Comparison of ENCODE assay signal across 8 cellular contexts in genomic region chr6:32113386-32114352, GRCh38. TPM values are rescaled to one million over a fixed set of nuclear protein-coding genes. Genes with fewer than 3 reads are reported as not detected.
DNase-seq lines count a peak whose midpoint lies in the region; ATAC-seq and TF ChIP-seq lines count a peak whose summit lies in the region.

No MANE protein-coding gene starts in this region.

- no peaks in the 10 kb centered on the region for H3K9me3 Mint-ChIP-seq in CD8-positive, alpha-beta memory T cell
- H3K9me3 Mint-ChIP-seq in natural killer cell, result no peaks in the 10 kb centered on the region

- H3K4me1 Mint-ChIP-seq in CD8-positive, alpha-beta memory T cell, result peaks cover 7 to 16% (median 10%) of the 10 kb centered on the region in 3 donors
- H3K4me1 Mint-ChIP-seq in T-helper 17 cell (peaks cover 26% of the 10 kb centered on the region), natural killer cell (peaks cover 5 to 27% of the 10 kb centered on the region in 2 donors)

- DNase-seq in CD8-positive, alpha-beta memory T cell, result no peak
- DNase-seq in T-helper 17 cell, result no peak
- DNase-seq in fibroblast of the aortic adventitia (ENCODE audit: low read depth), result peak; percentile 99
- DNase-seq in natural killer cell, result no peak
- no peak for DNase-seq in NCI-H2171 (lab: John Stamatoyannopoulos, UW)
- no peak for DNase-seq in NK-92 treated with Interleukin-12 subunit alpha and Interleukin-12 subunit beta, amount 100 ng/mL, for 24 hours (lab: John Stamatoyannopoulos, UW)

- no peak overlapping the region for H3K4me3 Mint-ChIP-seq in CD8-positive, alpha-beta memory T cell
- H3K4me3 Mint-ChIP-seq in T-helper 17 cell, result no peak overlapping the region
- H3K4me3 Mint-ChIP-seq in natural killer cell, result no peak overlapping the region

- no peak overlapping the region for H3K27ac ChIP-seq in CD8-positive, alpha-beta memory T cell (ENCODE audit: low read depth, low read length)

- TF ChIP-seq CTCF in fibroblast of the aortic adventitia (IDR thresholded peaks at IDR 0.05; ENCODE audit: insufficient read depth, low read length) (peak; percentile 81), natural killer cell (IDR thresholded peaks at IDR 0.05) (no peak)

- H3K9me3 ChIP-seq in CD8-positive, alpha-beta memory T cell (ENCODE audit: low read length), result no peaks in the 10 kb centered on the region
- no peaks in the 10 kb centered on the region for H3K9me3 ChIP-seq in T-helper 17 cell (ENCODE audit: control insufficient read depth, low read length, poor library complexity, severe bottlenecking)

- ATAC-seq in T-helper 17 cell (no peak), natural killer cell (no peak), HG02870 (IDR thresholded peaks at IDR 0.05; ENCODE audit: unreplicated experiment) (no peak), GM19035 (IDR thresholded peaks at IDR 0.05; ENCODE audit: unreplicated experiment) (no peak)

- H3K36me3 ChIP-seq in CD8-positive, alpha-beta memory T cell (ENCODE audit: insufficient read depth, low read length), result peaks cover 29% of the 10 kb centered on the region

- POLR2A ChIA-PET in CD8-positive, alpha-beta memory T cell (lab: Charles Lee), result interaction anchor here (1.0 to 1.4 kb wide), 2 partner anchors 14 to 16 kb away, joined by 3 read pairs; partner anchors contain the start of genes ATF6B and FKBPL

- H3K4me1 ChIP-seq in CD8-positive, alpha-beta memory T cell (ENCODE audit: insufficient read depth, low read length), result peaks cover 10% of the 10 kb centered on the region

- no peak overlapping the region for H3K4me3 ChIP-seq in CD8-positive, alpha-beta memory T cell (ENCODE audit: low read length)
- no peak overlapping the region for H3K4me3 ChIP-seq in fibroblast of the aortic adventitia (ENCODE audit: low read depth, low read length)

- H3K27me3 ChIP-seq in CD8-positive, alpha-beta memory T cell (ENCODE audit: insufficient read depth, low read length, poor library complexity, severe bottlenecking), result no peaks in the 10 kb centered on the region

- peaks cover 0 to 50% (median 6%) of the 10 kb centered on the region in 3 donors for H3K36me3 Mint-ChIP-seq in CD8-positive, alpha-beta memory T cell
- H3K36me3 Mint-ChIP-seq in T-helper 17 cell (ENCODE audit: low read depth) (peaks cover 4% of the 10 kb centered on the region), natural killer cell (no peaks in the 10 kb centered on the region)

- CTCF ChIA-PET in CD8-positive, alpha-beta memory T cell (lab: Charles Lee), result no interaction called here

- intact Hi-C loops in natural killer cell (cut with micrococcal nuclease), result no loop called here

- peaks cover 2 to 3% of the 10 kb centered on the region in 2 donors for H3K27me3 Mint-ChIP-seq in CD8-positive, alpha-beta memory T cell
- H3K27me3 Mint-ChIP-seq in T-helper 17 cell (peaks cover 5% of the 10 kb centered on the region), natural killer cell (ENCODE audit: low read depth in 2 of 2) (peaks cover 4% of the 10 kb centered on the region in 2 donors)

- H3K27ac Mint-ChIP-seq in CD8-positive, alpha-beta memory T cell, result peak overlapping the region in 6 of 8 donors; percentile 32 to 67 (median 55)
- H3K27ac Mint-ChIP-seq in T-helper 17 cell, result peak overlapping the region; percentile 87
- peak overlapping the region; percentile 4 to 48 for H3K27ac Mint-ChIP-seq in natural killer cell

RNA-seq across cellular contexts. Expression of gene TNXB, which starts 4.5 kb away (rescaled TPM):
- total RNA-seq in CD8-positive, alpha-beta memory T cell, result 1 to 10 TPM; 2.5 to 4.9 TPM
- not detected for polyA plus RNA-seq in CD8-positive, alpha-beta memory T cell
- total RNA-seq in T-helper 17 cell (10 to 100 TPM in 1 of 2 donors, 1 to 10 TPM in 1; 7.3 to 11.4 TPM), fibroblast of the aortic adventitia (ENCODE audit: low replicate concordance) (54.0 and 315 TPM in 2 replicates), natural killer cell (10 to 100 TPM; 11.7 to 15.2 (median 13.5) TPM)

RNA-seq across cellular contexts. Expression of gene ATF6B, which starts 14.4 kb away (rescaled TPM):
- 10 to 100 TPM; 72.5 to 74.4 TPM for total RNA-seq in CD8-positive, alpha-beta memory T cell
- polyA plus RNA-seq in CD8-positive, alpha-beta memory T cell, result 20.7 TPM
- total RNA-seq in T-helper 17 cell, result 100 to 1,000 TPM; 107 to 117 TPM
- total RNA-seq in fibroblast of the aortic adventitia (ENCODE audit: low replicate concordance), result 23.8 and 40.6 TPM in 2 replicates
- 100 to 1,000 TPM; 157 to 187 (median 178) TPM for total RNA-seq in natural killer cell

RNA-seq across cellular contexts. Expression of gene FKBPL, which starts 16.4 kb away (rescaled TPM):
- 1 to 10 TPM; 6.8 to 8.1 TPM for total RNA-seq in CD8-positive, alpha-beta memory T cell
- polyA plus RNA-seq in CD8-positive, alpha-beta memory T cell, result 2.3 TPM
- total RNA-seq in T-helper 17 cell (1 to 10 TPM; 1.5 to 1.6 TPM), fibroblast of the aortic adventitia (ENCODE audit: low replicate concordance) (5.6 and 7.9 TPM in 2 replicates), natural killer cell (1 to 10 TPM; 1.8 to 3.2 (median 2.4) TPM)

RNA-seq across cellular contexts. Expression of gene PRRT1, which starts 38.1 kb away (rescaled TPM):
- under 1 TPM; 0.35 to 0.55 TPM for total RNA-seq in CD8-positive, alpha-beta memory T cell
- 0.72 TPM for polyA plus RNA-seq in CD8-positive, alpha-beta memory T cell
- total RNA-seq in T-helper 17 cell, result under 1 TPM; 0.35 to 0.50 TPM
- total RNA-seq in fibroblast of the aortic adventitia (ENCODE audit: low replicate concordance), result 0.41 and 0.54 TPM in 2 replicates
- total RNA-seq in natural killer cell, result under 1 TPM; 0.38 to 0.63 (median 0.54) TPM

RNA-seq across cellular contexts. Expression of gene PPT2, which starts 40.3 kb away (rescaled TPM):
- 10 to 100 TPM; 18.8 to 19.0 TPM for total RNA-seq in CD8-positive, alpha-beta memory T cell
- 10.0 TPM for polyA plus RNA-seq in CD8-positive, alpha-beta memory T cell
- total RNA-seq in T-helper 17 cell (1 to 10 TPM; 8.1 to 9.2 TPM), fibroblast of the aortic adventitia (ENCODE audit: low replicate concordance) (7.1 and 30.2 TPM in 2 replicates), natural killer cell (10 to 100 TPM; 16.3 to 28.3 (median 19.0) TPM)

Comparison
In these comparisons a context has a peak if more than half of its experiments do, and no peak if none do; other contexts are left out.
1. H3K27ac Mint-ChIP-seq: peak in every context shown above with its lines; median percentile 87 in T-helper 17 cell; 55 in CD8-positive, alpha-beta memory T cell; 26 in natural killer cell.